ENCODE assay signal across 11 cellular contexts in genomic region chr10:118340486-118340885, GRCh38. TPM values are rescaled to one million over a fixed set of nuclear protein-coding genes. Genes with fewer than 3 reads are reported as not detected.
A peak's percentile ranks its signal among the peaks of the same experiment; 100 is the strongest.
DNase-seq lines count a peak whose midpoint lies in the region; ATAC-seq and TF ChIP-seq lines count a peak whose summit lies in the region.
"Had no signal": no experiment of that assay in that cellular context is flagged by ENCODE, and none has a peak within 500 bp of the region (broad histone marks: within the 10 kb centered on the region; RNA-seq: fewer than 3 reads in every experiment).

No MANE protein-coding gene starts in this region.

- no peaks in the 10 kb centered on the region for H3K9me3 ChIP-seq in T-helper 17 cell (ENCODE audit: control insufficient read depth, low read length, poor library complexity, severe bottlenecking)
- H3K9me3 ChIP-seq: right atrium auricular region had no signal

- no peak for TF ChIP-seq CTCF in GM20000 (IDR thresholded peaks at IDR 0.05; ENCODE audit: extremely low read depth, missing control alignments)

- peak overlapping the region; percentile 69 for H3K27ac Mint-ChIP-seq in T-helper 17 cell
- peak overlapping the region; percentile 33 to 92 (median 67) for H3K27ac Mint-ChIP-seq in immature natural killer cell

- H3K4me1 Mint-ChIP-seq in T-helper 17 cell, result peaks cover 34% of the 10 kb centered on the region
- H3K4me1 Mint-ChIP-seq in immature natural killer cell, result peaks cover 29 to 56% of the 10 kb centered on the region in 2 donors

- no peaks in the 10 kb centered on the region for H3K9me3 Mint-ChIP-seq in immature natural killer cell

- peak overlapping the region; percentile 55 for H3K4me3 Mint-ChIP-seq in T-helper 17 cell
- H3K4me3 Mint-ChIP-seq in immature natural killer cell, result peak overlapping the region; percentile 16 to 97 (median 87)

- ATAC-seq in T-helper 17 cell, result no peak
- ATAC-seq in HG03095 (IDR thresholded peaks at IDR 0.05; ENCODE audit: unreplicated experiment), result no peak
- no peak for ATAC-seq in GM21528 (IDR thresholded peaks at IDR 0.05; ENCODE audit: low FRiP score, unreplicated experiment)

- H3K27me3 Mint-ChIP-seq in T-helper 17 cell (no peaks in the 10 kb centered on the region), immature natural killer cell (ENCODE audit: low read depth in 3 of 3) (peaks cover 5 to 18% (median 10%) of the 10 kb centered on the region in 3 donors)

- H3K36me3 Mint-ChIP-seq in T-helper 17 cell (ENCODE audit: low read depth) (peaks cover 2% of the 10 kb centered on the region), immature natural killer cell (peaks cover 4 to 6% (median 6%) of the 10 kb centered on the region in 3 donors)

- DNase-seq in AML-193 (lab: John Stamatoyannopoulos, UW) (peak; percentile 77 to 82), GM20000 (ENCODE audit: low spot score) (peak; percentile 5), T-helper 17 cell (no peak), immature natural killer cell (no peak), NCI-H2029 treated with DMSO at 0.1 percent for 48 hours (lab: John Stamatoyannopoulos, UW) (no peak), NK-92 (lab: John Stamatoyannopoulos, UW; ENCODE audit: unreplicated experiment) (no peak)
- DNase-seq: DMS79, head of caudate nucleus had no signal

RNA-seq across cellular contexts. Expression of gene FAM204A, which starts 1.6 kb away (rescaled TPM):
- 10 to 100 TPM; 53.9 to 62.0 TPM for total RNA-seq in T-helper 17 cell
- polyA plus RNA-seq in immature natural killer cell, result 100 to 1,000 TPM; 122 to 206 (median 151) TPM

Comparison
In these comparisons a context has a peak if more than half of its experiments do, and no peak if none do; other contexts are left out.
1. DNase-seq: peak in AML-193 (2 of 2) and GM20000 (single experiment); none in T-helper 17 cell (0 of 3), immature natural killer cell (0 of 3), NCI-H2029 treated with DMSO at 0.1 percent for 48 hours (single experiment) and NK-92 (single experiment).